In the genomic region with DNA sequence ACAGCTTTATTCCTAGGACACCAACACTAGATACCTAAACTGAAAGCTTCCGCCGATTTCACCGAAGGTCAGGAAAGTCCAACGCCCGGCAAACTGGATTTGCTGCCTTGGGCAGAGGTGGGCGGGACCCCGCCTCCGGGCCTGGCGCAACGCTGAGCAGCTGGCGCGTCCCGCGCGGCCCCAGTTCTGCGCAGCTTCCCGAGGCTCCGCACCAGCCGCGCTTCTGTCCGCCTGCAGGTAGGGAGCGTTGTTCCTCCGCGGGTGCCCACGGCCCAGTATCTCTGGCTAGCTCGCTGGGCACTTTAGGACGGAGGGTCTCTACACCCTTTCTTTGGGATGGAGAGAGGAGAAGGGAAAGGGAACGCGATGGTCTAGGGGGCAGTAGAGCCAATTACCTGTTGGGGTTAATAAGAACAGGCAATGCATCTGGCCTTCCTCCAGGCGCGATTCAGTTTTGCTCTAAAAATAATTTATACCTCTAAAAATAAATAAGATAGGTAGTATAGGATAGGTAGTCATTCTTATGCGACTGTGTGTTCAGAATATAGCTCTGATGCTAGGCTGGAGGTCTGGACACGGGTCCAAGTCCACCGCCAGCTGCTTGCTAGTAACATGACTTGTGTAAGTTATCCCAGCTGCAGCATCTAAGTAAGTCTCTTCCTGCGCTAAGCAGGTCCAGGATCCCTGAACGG, we compare ENCODE assay signal across 1 cellular context.
TF ChIP-seq lines count a peak whose summit lies in the region.

CD274 (plus strand) TSS at position 183 of the 692 bp plus-strand sequence. CDS start 5,572 bp downstream, outside the sequence.

TF ChIP-seq in K562, 482 proteins besides CTCF, POLR2A, EP300 and RAD21 (continued from another document and continues in another):
- TF ChIP-seq PRDM10 (IDR thresholded peaks at IDR 0.05; ENCODE audit: partially characterized antibody) (no peak), MBD1 (CRISPR knock-in tag; IDR thresholded peaks at IDR 0.05) (no peak), ZNF778 (CRISPR knock-in tag; IDR thresholded peaks at IDR 0.05) (no peak), CREM (IDR thresholded peaks at IDR 0.05; ENCODE audit: low read depth) (peak; percentile 30; the same call in 1 of the 2 replicates), CBFA2T3 (IDR thresholded peaks at IDR 0.05) (no peak), KLF1 (tag; IDR thresholded peaks at IDR 0.05) (no peak), GABPA (tag; conservative IDR thresholded peaks at IDR 0.05; ENCODE audit: low read depth) (no peak; the same call in 1 of the 2 replicates), ILF3 (IDR thresholded peaks at IDR 0.05; ENCODE audit: borderline replicate concordance) (no peak), ZNF764 (CRISPR knock-in tag; IDR thresholded peaks at IDR 0.05; ENCODE audit: low read depth) (no peak), ZNF699 (CRISPR knock-in tag; IDR thresholded peaks at IDR 0.05; ENCODE audit: insufficient replicate concordance) (no peak), SP1 (CRISPR knock-in tag; IDR thresholded peaks at IDR 0.05) (no peak), KDM5B (IDR thresholded peaks at IDR 0.05; ENCODE audit: insufficient replicate concordance, low read depth, low read length) (no peak), KLF13 (tag; IDR thresholded peaks at IDR 0.05; ENCODE audit: borderline replicate concordance, low read depth) (peak; percentile 59; the same call in 1 of the 2 replicates), SIN3B (IDR thresholded peaks at IDR 0.05; ENCODE audit: low read depth) (no peak), POLR3G (IDR thresholded peaks at IDR 0.05; ENCODE audit: extremely low read depth, insufficient read length, insufficient replicate concordance) (no peak), CBFB (CRISPR knock-in tag; IDR thresholded peaks at IDR 0.05) (no peak), TFAP4 (CRISPR knock-in tag; IDR thresholded peaks at IDR 0.05; ENCODE audit: borderline replicate concordance) (peak; percentile 97), DACH1 (IDR thresholded peaks at IDR 0.05; ENCODE audit: partially characterized antibody) (peak; percentile 42), MCM3 (IDR thresholded peaks at IDR 0.05) (no peak), NEUROD1 (IDR thresholded peaks at IDR 0.05; ENCODE audit: borderline replicate concordance, low read depth, low read length, partially characterized antibody) (peak; percentile 23), ZNF445 (CRISPR knock-in tag; IDR thresholded peaks at IDR 0.05; ENCODE audit: low read depth) (no peak), ZNF143 (CRISPR knock-in tag; IDR thresholded peaks at IDR 0.05) (no peak), BDP1 (IDR thresholded peaks at IDR 0.05; ENCODE audit: insufficient read depth, insufficient read length) (no peak), NRF1 (conservative IDR thresholded peaks at IDR 0.05 in 1 of 2, IDR thresholded peaks at IDR 0.05 in 1 of 2) (peak; percentile 91 to 92), ZNF134 (CRISPR knock-in tag; conservative IDR thresholded peaks at IDR 0.05) (no peak), RB1 (IDR thresholded peaks at IDR 0.05; ENCODE audit: low read depth) (peak; percentile 40; the same call in 1 of the 2 replicates), RBBP5 (IDR thresholded peaks at IDR 0.05; ENCODE audit: borderline replicate concordance, insufficient read depth, low read length, poor library complexity, severe bottlenecking) (peak; percentile 82), TAF7 (tag; IDR thresholded peaks at IDR 0.05) (no peak), RFX7 (CRISPR knock-in tag; IDR thresholded peaks at IDR 0.05) (no peak), ZNF24 (IDR thresholded peaks at IDR 0.05) (peak; percentile 83), SUPT5H (IDR thresholded peaks at IDR 0.05) (no peak), CEBPB (tag; IDR thresholded peaks at IDR 0.05) (peak; percentile 79), HSF4 (CRISPR knock-in tag; IDR thresholded peaks at IDR 0.05; ENCODE audit: borderline replicate concordance) (no peak), KLF10 (CRISPR knock-in tag; IDR thresholded peaks at IDR 0.05) (no peak), ATF7 (IDR thresholded peaks at IDR 0.05) (peak; percentile 33; the same call in 1 of the 2 replicates), MTA3 (IDR thresholded peaks at IDR 0.05; ENCODE audit: borderline replicate concordance) (peak; percentile 48; the same call in 1 of the 2 replicates), GATAD2A (IDR thresholded peaks at IDR 0.05) (no peak), EGR1 (conservative IDR thresholded peaks at IDR 0.05) (peak; percentile 77), CUX1 (CRISPR knock-in tag; IDR thresholded peaks at IDR 0.05) (no peak), BHLHE40 (IDR thresholded peaks at IDR 0.05; ENCODE audit: low read length) (no peak), MYC (IDR thresholded peaks at IDR 0.05; ENCODE audit: low read depth, low read length) (0 out of 2 replicates have a peak, but pooled peaks have one; percentile 50), MYC (CRISPR knock-in tag; IDR thresholded peaks at IDR 0.05; ENCODE audit: borderline replicate concordance, low read depth) (no peak), ZNF444 (CRISPR knock-in tag; IDR thresholded peaks at IDR 0.05) (no peak), NCOR1 (IDR thresholded peaks at IDR 0.05) (no peak), MAFK (IDR thresholded peaks at IDR 0.05; ENCODE audit: low read length) (no peak), SMC3 (conservative IDR thresholded peaks at IDR 0.05; ENCODE audit: insufficient read depth, low read depth, low read length) (no peak), IRF2 (CRISPR knock-in tag; IDR thresholded peaks at IDR 0.05) (no peak; the same call in 1 of the 2 replicates), ADNP (tag; IDR thresholded peaks at IDR 0.05) (no peak), ZNF395 (CRISPR knock-in tag; IDR thresholded peaks at IDR 0.05) (no peak), SREBF1 (IDR thresholded peaks at IDR 0.05; ENCODE audit: borderline replicate concordance, low read depth, low read length) (no peak), POLR2H (tag; IDR thresholded peaks at IDR 0.05; ENCODE audit: low read depth) (peak; percentile 36; the same call in 1 of the 2 replicates)
- TF ChIP-seq, protein P1, sequence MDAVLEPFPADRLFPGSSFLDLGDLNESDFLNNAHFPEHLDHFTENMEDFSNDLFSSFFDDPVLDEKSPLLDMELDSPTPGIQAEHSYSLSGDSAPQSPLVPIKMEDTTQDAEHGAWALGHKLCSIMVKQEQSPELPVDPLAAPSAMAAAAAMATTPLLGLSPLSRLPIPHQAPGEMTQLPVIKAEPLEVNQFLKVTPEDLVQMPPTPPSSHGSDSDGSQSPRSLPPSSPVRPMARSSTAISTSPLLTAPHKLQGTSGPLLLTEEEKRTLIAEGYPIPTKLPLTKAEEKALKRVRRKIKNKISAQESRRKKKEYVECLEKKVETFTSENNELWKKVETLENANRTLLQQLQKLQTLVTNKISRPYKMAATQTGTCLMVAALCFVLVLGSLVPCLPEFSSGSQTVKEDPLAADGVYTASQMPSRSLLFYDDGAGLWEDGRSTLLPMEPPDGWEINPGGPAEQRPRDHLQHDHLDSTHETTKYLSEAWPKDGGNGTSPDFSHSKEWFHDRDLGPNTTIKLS (IDR thresholded peaks at IDR 0.05; ENCODE audit: borderline replicate concordance, low read depth), result 0 out of 2 replicates have a peak, but pooled peaks have one; percentile 25
- TF ChIP-seq, protein P2, sequence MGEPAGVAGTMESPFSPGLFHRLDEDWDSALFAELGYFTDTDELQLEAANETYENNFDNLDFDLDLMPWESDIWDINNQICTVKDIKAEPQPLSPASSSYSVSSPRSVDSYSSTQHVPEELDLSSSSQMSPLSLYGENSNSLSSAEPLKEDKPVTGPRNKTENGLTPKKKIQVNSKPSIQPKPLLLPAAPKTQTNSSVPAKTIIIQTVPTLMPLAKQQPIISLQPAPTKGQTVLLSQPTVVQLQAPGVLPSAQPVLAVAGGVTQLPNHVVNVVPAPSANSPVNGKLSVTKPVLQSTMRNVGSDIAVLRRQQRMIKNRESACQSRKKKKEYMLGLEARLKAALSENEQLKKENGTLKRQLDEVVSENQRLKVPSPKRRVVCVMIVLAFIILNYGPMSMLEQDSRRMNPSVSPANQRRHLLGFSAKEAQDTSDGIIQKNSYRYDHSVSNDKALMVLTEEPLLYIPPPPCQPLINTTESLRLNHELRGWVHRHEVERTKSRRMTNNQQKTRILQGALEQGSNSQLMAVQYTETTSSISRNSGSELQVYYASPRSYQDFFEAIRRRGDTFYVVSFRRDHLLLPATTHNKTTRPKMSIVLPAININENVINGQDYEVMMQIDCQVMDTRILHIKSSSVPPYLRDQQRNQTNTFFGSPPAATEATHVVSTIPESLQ (CRISPR knock-in tag; IDR thresholded peaks at IDR 0.05), result no peak
